ENCODE assay signal across 9 cellular contexts in genomic region chr10:70664702-70665195, GRCh38. TPM values are rescaled to one million over a fixed set of nuclear protein-coding genes. Genes with fewer than 3 reads are reported as not detected.
A peak's percentile ranks its signal among the peaks of the same experiment; 100 is the strongest.
DNase-seq lines count a peak whose midpoint lies in the region; ATAC-seq and TF ChIP-seq lines count a peak whose summit lies in the region.
"Had no signal": no experiment of that assay in that cellular context is flagged by ENCODE, and none has a peak within 500 bp of the region (broad histone marks: within the 10 kb centered on the region; RNA-seq: fewer than 3 reads in every experiment).

No MANE protein-coding gene starts in this region.

- H4K91ac ChIP-seq in IMR-90 (ENCODE audit: insufficient read depth, low read depth, low read length), result peak overlapping the region; percentile 30; the same call in 1 of the 2 replicates

- POLR2A ChIA-PET in IMR-90 (lab: Charles Lee; ENCODE audit: unreplicated experiment), result interaction anchor here (0.5 kb wide), 1 partner anchor 930 kb away, joined by 11 read pairs; no protein-coding TSS in a partner anchor

- dilution Hi-C loops in IMR-90 (cut with HindIII; ENCODE audit: low sequenced_read_pairs, unreplicated experiment), result no loop called here

- H2AK5ac ChIP-seq in IMR-90 (ENCODE audit: low read depth, low read length), result peak overlapping the region; percentile 81; the same call in 1 of the 2 replicates

- no peaks in the 10 kb centered on the region for H3K79me1 ChIP-seq in IMR-90 (ENCODE audit: low read depth in 1 of 2, low read length in 2 of 2)

- no peak for TF ChIP-seq POLR2A in IMR-90 (IDR thresholded peaks at IDR 0.05; ENCODE audit: low read depth, low read length)

- no TSS peak for BruUV-seq in IMR-90 (replicated peaks; lab: Mats Ljungman, UMichigan)

- H3K9me3 ChIP-seq in IMR-90 (ENCODE audit: control insufficient read depth, insufficient read depth, low read length), result no peaks in the 10 kb centered on the region

- TF ChIP-seq CTCF in AG09319 (IDR thresholded peaks at IDR 0.05; ENCODE audit: low read depth, low read length) (no peak), IMR-90 (conservative IDR thresholded peaks at IDR 0.05; ENCODE audit: low read depth, low read length) (no peak), brain microvascular endothelial cell (IDR thresholded peaks at IDR 0.05; ENCODE audit: low read depth, low read length, missing control alignments) (no peak)

- H3K23ac ChIP-seq in IMR-90 (ENCODE audit: low read depth, low read length), result no peak overlapping the region

- H3K27me3 ChIP-seq in IMR-90 (ENCODE audit: control insufficient read depth, insufficient read depth, low read length), result peaks cover under 1% of the 10 kb centered on the region; the same call in 1 of the 2 replicates
- H3K27me3 ChIP-seq in brain microvascular endothelial cell (replicated peaks), result no peaks in the 10 kb centered on the region

- no peaks in the 10 kb centered on the region for H4K20me1 ChIP-seq in IMR-90 (ENCODE audit: insufficient read depth, low read length)

- H2AK9ac ChIP-seq in IMR-90 (replicated peaks; ENCODE audit: low read depth, low read length, poor library complexity), result peak overlapping the region; percentile 11

- no peak overlapping the region; a peak in 1 of 4 replicates for H4K8ac ChIP-seq in IMR-90 (ENCODE audit: low read depth in 2 of 2, low read length in 2 of 2)

- TF ChIP-seq RAD21 in IMR-90 (IDR thresholded peaks at IDR 0.05; ENCODE audit: low read length), result no peak

- H3K9me3 Mint-ChIP-seq in memory B cell, result peaks cover 3% of the 10 kb centered on the region

- peak overlapping the region; percentile 16; the same call in 1 of the 2 replicates for H3K4me2 ChIP-seq in IMR-90 (ENCODE audit: low read depth, low read length)

- intact Hi-C loops in IMR-90 (cut with micrococcal nuclease), result no loop called here
- intact Hi-C loops in left colon (cut with DNase I, micrococcal nuclease), result no loop called here

- 0 out of 3 replicates have a peak overlapping the region, but pooled peaks have one; percentile 20 for H2BK15ac ChIP-seq in IMR-90 (ENCODE audit: low read depth, low read length)

- peak overlapping the region; percentile 19 for H2BK20ac ChIP-seq in IMR-90 (ENCODE audit: low read depth, low read length)

- H3K56ac ChIP-seq in IMR-90 (ENCODE audit: extremely low read depth, insufficient read depth, low read length), result no peak overlapping the region; the same call in 1 of the 2 replicates

- H3K36me3 Mint-ChIP-seq in memory B cell, result no peaks in the 10 kb centered on the region

- peak overlapping the region; percentile 16; the same call in 1 of the 2 replicates for H3K27ac ChIP-seq in IMR-90 (ENCODE audit: insufficient read depth, low read length)
- H3K27ac ChIP-seq in brain microvascular endothelial cell, result peak overlapping the region; percentile 82

- H2BK5ac ChIP-seq in IMR-90 (ENCODE audit: low read depth, low read length, poor library complexity, severe bottlenecking), result no peak overlapping the region

- peaks cover 11% of the 10 kb centered on the region for H3K27me3 Mint-ChIP-seq in memory B cell

- H3K9ac ChIP-seq in IMR-90 (ENCODE audit: low read depth, low read length), result no peak overlapping the region

- peaks cover 19% of the 10 kb centered on the region for H3K4me1 ChIP-seq in IMR-90 (ENCODE audit: control insufficient read depth, insufficient read depth, low read length)

- in situ Hi-C loops in IMR-90 (cut with MboI; ENCODE audit: low sequenced_read_pairs) (no loop called here), brain microvascular endothelial cell (cut with HindIII; ENCODE audit: low pct_ligation_motif_present, low sequenced_read_pairs) (loop anchor here (25.0 kb wide), 1 partner anchor 102 kb away; no protein-coding TSS in a partner anchor)

- no peak overlapping the region for H3K14ac ChIP-seq in IMR-90 (replicated peaks; ENCODE audit: low read depth, low read length)

- H3K4me1 Mint-ChIP-seq in memory B cell, result peaks cover 15% of the 10 kb centered on the region

- H3K27ac Mint-ChIP-seq in memory B cell, result no peak overlapping the region

- H3K9me1 ChIP-seq in IMR-90 (ENCODE audit: insufficient read depth, low read length), result peaks cover 17% of the 10 kb centered on the region

- H3K36me3 ChIP-seq in IMR-90 (ENCODE audit: control insufficient read depth, insufficient read depth, low read length), result no peaks in the 10 kb centered on the region
- no peaks in the 10 kb centered on the region for H3K36me3 ChIP-seq in brain microvascular endothelial cell (replicated peaks)

- peak overlapping the region; percentile 26; the same call in 1 of the 2 replicates for H3K18ac ChIP-seq in IMR-90 (ENCODE audit: low read depth, low read length)

- 0% methylated on average over 2 of the region's 6 CpGs; no CpG with 5 or more reads in 1 of the 2 experiments for WGBS in IMR-90 (ENCODE audit: extremely low coverage in 2 of 2, insufficient read length in 1 of 2), 2 experiments

- H2BK120ac ChIP-seq in IMR-90 (ENCODE audit: low read depth, low read length), result peak overlapping the region; percentile 88; the same call in 1 of the 2 replicates

- no peak overlapping the region for H2AFZ ChIP-seq in IMR-90 (replicated peaks; ENCODE audit: low read length, poor library complexity)

- DNase-seq in AG09319 (ENCODE audit: extremely low read depth, low read depth) (peak; percentile 92), IMR-90 (peak; percentile 95), brain microvascular endothelial cell (peak; percentile 99), memory B cell (ENCODE audit: low spot score in 2 of 2) (no peak), left colon (no peak), RPMI8226 (no peak), NCI-H2196 treated with DMSO at 0.1 percent for 48 hours (lab: John Stamatoyannopoulos, UW; ENCODE audit: unreplicated experiment) (no peak)

- no peak overlapping the region for H4K5ac ChIP-seq in IMR-90 (ENCODE audit: low read depth, low read length)

- H3K4me3 Mint-ChIP-seq in memory B cell, result no peak overlapping the region

- CTCF ChIA-PET in IMR-90 (lab: Yijun Ruan, JAX), result interaction anchor here (1.0 to 1.3 kb wide), 3 partner anchors 9 to 20 kb away, joined by 3 to 4 read pairs (median 3); no protein-coding TSS in a partner anchor

- H3K4ac ChIP-seq in IMR-90 (ENCODE audit: low read depth, low read length), result peak overlapping the region; percentile 51

- ATAC-seq in IMR-90 (ENCODE audit: low read depth) (peak; percentile 88), memory B cell (ENCODE audit: low read depth) (peak; percentile 38), left colon (no peak), GM21526 (IDR thresholded peaks at IDR 0.05; ENCODE audit: low FRiP score, unreplicated experiment) (no peak)

- H3K4me3 ChIP-seq in IMR-90 (ENCODE audit: insufficient read depth, low read depth, low read length) (no peak overlapping the region), brain microvascular endothelial cell (ENCODE audit: low read depth, low read length) (no peak overlapping the region)

TF ChIP-seq in IMR-90, 13 proteins besides CTCF, POLR2A, EP300 and RAD21:
- TF ChIP-seq MXI1 (IDR thresholded peaks at IDR 0.05; ENCODE audit: borderline replicate concordance, low read depth, low read length) (peak; percentile 44; the same call in 1 of the 2 replicates), MAFK (IDR thresholded peaks at IDR 0.05; ENCODE audit: low read depth, low read length) (peak; percentile 39; the same call in 1 of the 2 replicates), MAZ (IDR thresholded peaks at IDR 0.05; ENCODE audit: borderline replicate concordance, low read depth, low read length) (peak; percentile 60; the same call in 1 of the 2 replicates), USF2 (IDR thresholded peaks at IDR 0.05; ENCODE audit: low read depth, low read length) (peak; percentile 80), FOS (IDR thresholded peaks at IDR 0.05; ENCODE audit: low read depth, low read length) (peak; percentile 33; the same call in 1 of the 2 replicates), CHD1 (IDR thresholded peaks at IDR 0.05; ENCODE audit: low read depth, low read length) (0 out of 2 replicates have a peak, but pooled peaks have one; percentile 52), CEBPB (IDR thresholded peaks at IDR 0.05; ENCODE audit: low read depth, low read length) (peak; percentile 55), ELK1 (IDR thresholded peaks at IDR 0.05; ENCODE audit: borderline replicate concordance, low read depth, low read length) (no peak), SMC3 (IDR thresholded peaks at IDR 0.05; ENCODE audit: low read depth, low read length) (no peak), RFX5 (IDR thresholded peaks at IDR 0.05; ENCODE audit: low read depth, low read length) (no peak), RCOR1 (IDR thresholded peaks at IDR 0.05; ENCODE audit: insufficient replicate concordance, low read length) (peak; percentile 91), BHLHE40 (IDR thresholded peaks at IDR 0.05; ENCODE audit: low read depth, low read length) (no peak; the same call in 1 of the 2 replicates), NFE2L2 (IDR thresholded peaks at IDR 0.05; ENCODE audit: low read depth, low read length) (peak; percentile 37; the same call in 1 of the 2 replicates)
TF ChIP-seq in IMR-90: peak in this region for 9.

RNA-seq across cellular contexts. Expression of gene ADAMTS14, which starts 7.6 kb away (rescaled TPM):
- total RNA-seq in IMR-90 (2012; rRNA removed) (under 0.01 TPM in 2 replicates), left colon (1 to 10 TPM in 1 of 2 donors, under 1 TPM in 1; 0.95 to 2.1 TPM)
- 0.31 and 0.33 TPM in 2 replicates for polyA plus RNA-seq in IMR-90 (2012; rRNA removed)
- 0.14 and 0.34 TPM in 2 replicates for polyA plus RNA-seq in IMR-90 (2012; cell fraction: cytosol; rRNA removed)
- polyA plus RNA-seq in IMR-90 (2012; cell fraction: nucleus; rRNA removed; ENCODE audit: low replicate concordance), result 2.5 and 4.3 TPM in 2 replicates
- total RNA-seq: T-helper 2 cell treated with Interferon-gamma antibody and Interleukin-4, amounts not matched to agents 100 ng/mL and 5 ng/mL, for 36 hours had no signal

Comparison
In these comparisons a context has a peak if more than half of its experiments do, and no peak if none do; other contexts are left out.
1. DNase-seq: peak in AG09319 (single experiment), IMR-90 (single experiment) and brain microvascular endothelial cell (single experiment); none in memory B cell (0 of 2), left colon (0 of 2), RPMI8226 (single experiment) and NCI-H2196 treated with DMSO at 0.1 percent for 48 hours (single experiment).
2. ATAC-seq: peak in IMR-90 (single experiment) and memory B cell (single experiment); none in left colon (single experiment) and GM21526 (single experiment).